ENCODE assay signal across 1 cellular context in genomic region chr2:126769118-126769517, GRCh38.
TF ChIP-seq lines count a peak whose summit lies in the region.

No MANE protein-coding gene starts in this region.

TF ChIP-seq in IMR-90, 13 proteins besides CTCF, POLR2A, EP300 and RAD21:
- TF ChIP-seq MXI1 (IDR thresholded peaks at IDR 0.05; ENCODE audit: borderline replicate concordance, low read depth, low read length), result no peak
- no peak for TF ChIP-seq SMC3 (IDR thresholded peaks at IDR 0.05; ENCODE audit: low read depth, low read length)
- no peak for TF ChIP-seq NFE2L2 (IDR thresholded peaks at IDR 0.05; ENCODE audit: low read depth, low read length)
- TF ChIP-seq RFX5 (IDR thresholded peaks at IDR 0.05; ENCODE audit: low read depth, low read length), result no peak
- TF ChIP-seq BHLHE40 (IDR thresholded peaks at IDR 0.05; ENCODE audit: low read depth, low read length), result no peak
- TF ChIP-seq FOS (IDR thresholded peaks at IDR 0.05; ENCODE audit: low read depth, low read length), result no peak
- TF ChIP-seq CHD1 (IDR thresholded peaks at IDR 0.05; ENCODE audit: low read depth, low read length), result no peak
- no peak for TF ChIP-seq CEBPB (IDR thresholded peaks at IDR 0.05; ENCODE audit: low read depth, low read length)
- no peak for TF ChIP-seq MAFK (IDR thresholded peaks at IDR 0.05; ENCODE audit: low read depth, low read length)
- no peak for TF ChIP-seq MAZ (IDR thresholded peaks at IDR 0.05; ENCODE audit: borderline replicate concordance, low read depth, low read length)
- TF ChIP-seq RCOR1 (IDR thresholded peaks at IDR 0.05; ENCODE audit: insufficient replicate concordance, low read length), result no peak
- TF ChIP-seq, protein P1, sequence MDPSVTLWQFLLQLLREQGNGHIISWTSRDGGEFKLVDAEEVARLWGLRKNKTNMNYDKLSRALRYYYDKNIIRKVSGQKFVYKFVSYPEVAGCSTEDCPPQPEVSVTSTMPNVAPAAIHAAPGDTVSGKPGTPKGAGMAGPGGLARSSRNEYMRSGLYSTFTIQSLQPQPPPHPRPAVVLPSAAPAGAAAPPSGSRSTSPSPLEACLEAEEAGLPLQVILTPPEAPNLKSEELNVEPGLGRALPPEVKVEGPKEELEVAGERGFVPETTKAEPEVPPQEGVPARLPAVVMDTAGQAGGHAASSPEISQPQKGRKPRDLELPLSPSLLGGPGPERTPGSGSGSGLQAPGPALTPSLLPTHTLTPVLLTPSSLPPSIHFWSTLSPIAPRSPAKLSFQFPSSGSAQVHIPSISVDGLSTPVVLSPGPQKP (IDR thresholded peaks at IDR 0.05; ENCODE audit: borderline replicate concordance, low read depth, low read length), result no peak
- no peak for TF ChIP-seq USF2 (IDR thresholded peaks at IDR 0.05; ENCODE audit: low read depth, low read length)
